In the genomic region with DNA sequence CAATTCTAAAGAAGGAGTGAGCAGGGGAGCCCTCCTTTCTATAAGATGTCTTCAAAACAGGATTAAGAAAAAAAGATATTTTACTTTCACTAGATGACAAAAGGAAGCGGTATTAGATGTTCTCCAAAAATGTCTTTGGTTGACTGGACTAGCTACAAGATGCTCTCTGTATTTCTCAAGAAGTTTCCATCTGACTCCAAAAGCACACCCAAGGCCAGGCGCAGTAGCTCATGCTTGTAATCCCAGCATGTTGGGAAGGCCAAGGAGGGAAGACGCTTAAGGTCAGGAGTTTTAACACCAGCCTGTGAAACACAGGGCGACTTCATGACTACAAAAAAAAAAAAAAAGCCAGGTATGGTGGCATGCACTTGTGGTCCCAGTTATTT, we compare ENCODE assay signal across 9 cellular contexts.
DNase-seq lines count a peak whose midpoint lies in the region; ATAC-seq and TF ChIP-seq lines count a peak whose summit lies in the region.
"Had no signal": no experiment of that assay in that cellular context is flagged by ENCODE, and none has a peak within 500 bp of the region (broad histone marks: within the 10 kb centered on the region; RNA-seq: fewer than 3 reads in every experiment).

No MANE protein-coding gene starts in this region.

- H3K36me3 ChIP-seq in GM06990 (ENCODE audit: control insufficient read depth, insufficient read depth, low read length) (no peaks in the 10 kb centered on the region), GM23248 (ENCODE audit: low read depth) (no peaks in the 10 kb centered on the region), lower lobe of right lung (no peaks in the 10 kb centered on the region)

- peaks cover 33% of the 10 kb centered on the region for H3F3A ChIP-seq in GM23248 (ENCODE audit: insufficient read depth)

- peak; percentile 61 for DNase-seq in GM06990 (ENCODE audit: extremely low read depth, insufficient read length)
- DNase-seq in GM23248 = no peak
- peak; percentile 56 for DNase-seq in SK-MEL-5 (ENCODE audit: low read depth, low spot score)
- DNase-seq in lower lobe of right lung = no peak
- no peak for DNase-seq in COLO829 (ENCODE audit: low spot score)
- DNase-seq in ureter (ENCODE audit: low spot score) = no peak
- DNase-seq in lower leg skin (ENCODE audit: low spot score in 2 of 2) = no peak
- DNase-seq: NCI-H187 had no signal

- H3K27ac ChIP-seq in GM23248 = no peak overlapping the region
- peak overlapping the region; percentile 37 for H3K27ac ChIP-seq in lower lobe of right lung

- no peak for TF ChIP-seq POLR2A in lower leg skin (IDR thresholded peaks at IDR 0.05)

- H3K27me3 ChIP-seq in GM06990 (replicated peaks; ENCODE audit: control insufficient read depth, insufficient read depth, low read length) (no peaks in the 10 kb centered on the region), GM23248 (replicated peaks; ENCODE audit: insufficient read depth) (no peaks in the 10 kb centered on the region), lower lobe of right lung (ENCODE audit: low read depth) (no peaks in the 10 kb centered on the region)

- peaks cover 97% of the 10 kb centered on the region for H3K79me2 ChIP-seq in GM23248 (ENCODE audit: insufficient read depth)

- peaks cover 5% of the 10 kb centered on the region; the same call in 1 of the 2 replicates for H4K20me1 ChIP-seq in GM23248 (ENCODE audit: insufficient read depth)

- H3K9me3 ChIP-seq in GM23248 (ENCODE audit: low read depth) = no peaks in the 10 kb centered on the region
- H3K9me3 ChIP-seq in lower lobe of right lung = no peaks in the 10 kb centered on the region

- H3K4me2 ChIP-seq in GM23248 (ENCODE audit: unreplicated experiment) = peak overlapping the region; percentile 76

- 74 to 75% methylated on average over 4 of the region's 4 CpGs for WGBS in GM23248 (ENCODE audit: low coverage in 1 of 2, low lambda C conversion rate in 2 of 2, missing lambda C conversion rate in 2 of 2), 2 experiments
- 91 to 96% methylated on average over 4 of the region's 4 CpGs for WGBS in lower leg skin, 2 donors

- H3K4me3 ChIP-seq in GM06990 (replicated peaks; ENCODE audit: low read depth, low read length) (peak overlapping the region; percentile 46), GM23248 (no peak overlapping the region), lower lobe of right lung (no peak overlapping the region), lower leg skin (ENCODE audit: low read depth, poor library complexity, severe bottlenecking) (no peak overlapping the region)

- no peak for TF ChIP-seq CTCF in GM06990 (IDR thresholded peaks at IDR 0.05; ENCODE audit: insufficient read depth, low read length, poor library complexity, severe bottlenecking)
- TF ChIP-seq CTCF in lower lobe of right lung (IDR thresholded peaks at IDR 0.05) = no peak
- TF ChIP-seq CTCF in lower leg skin (IDR thresholded peaks at IDR 0.05) = no peak

- no peaks in the 10 kb centered on the region for H3K9me2 ChIP-seq in GM23248 (ENCODE audit: insufficient read depth)

- ATAC-seq in lower lobe of right lung (no peak), GM19324 (IDR thresholded peaks at IDR 0.05; ENCODE audit: low FRiP score, unreplicated experiment) (no peak)

- intact Hi-C loops in lower lobe of right lung (cut with DNase I) (no loop called here), lower leg skin (cut with DNase I; ENCODE audit: low total_unique reads) (no loop called here)

- no peak overlapping the region for H2AFZ ChIP-seq in GM23248

- in situ Hi-C loops in GM23248 (cut with MboI) (no loop called here), SK-MEL-5 (cut with HindIII; ENCODE audit: low pct_unique_long_range_greater_than_20kb, low sequenced_read_pairs) (no loop called here)

- no peak overlapping the region for H3K9ac ChIP-seq in GM23248

- H3K4me1 ChIP-seq in GM23248 (ENCODE audit: insufficient read depth) (peaks cover 46% of the 10 kb centered on the region), lower lobe of right lung (peaks cover 45% of the 10 kb centered on the region)

Comparison
In these comparisons a context has a peak if more than half of its experiments do, and no peak if none do; other contexts are left out.
1. DNase-seq: peak in GM06990 (single experiment) and SK-MEL-5 (single experiment); none in GM23248 (single experiment), lower lobe of right lung (single experiment), COLO829 (single experiment), ureter (single experiment) and lower leg skin (0 of 2).